ENCODE assay signal across 10 cellular contexts in the genomic region with DNA sequence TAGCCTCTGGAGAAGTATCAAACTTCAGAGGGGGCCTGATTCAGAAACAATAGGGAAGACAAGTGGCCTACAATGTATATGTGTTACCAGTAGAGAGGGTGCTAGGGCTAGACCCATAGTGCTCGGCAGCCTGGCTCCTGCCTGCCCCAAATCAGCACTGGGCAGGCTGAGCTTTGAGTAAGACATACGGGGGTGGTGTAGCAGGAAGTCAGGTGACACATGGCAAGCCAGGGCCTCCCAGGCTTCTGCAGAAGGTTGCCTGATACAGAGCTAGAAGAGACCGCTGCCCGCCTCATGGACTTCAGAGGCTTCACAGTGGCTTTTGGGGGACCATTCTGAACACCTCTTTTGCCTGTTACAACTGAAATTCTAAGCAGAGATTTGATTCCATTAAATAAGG. TPM values are rescaled to one million over a fixed set of nuclear protein-coding genes. Genes with fewer than 3 reads are reported as not detected.
DNase-seq lines count a peak whose midpoint lies in the region; ATAC-seq and TF ChIP-seq lines count a peak whose summit lies in the region.
"Had no signal": no experiment of that assay in that cellular context is flagged by ENCODE, and none has a peak within 500 bp of the region (broad histone marks: within the 10 kb centered on the region; RNA-seq: fewer than 3 reads in every experiment).

No MANE protein-coding gene starts in this region.

- no peak overlapping the region for H2AK5ac ChIP-seq in trophoblast cell (ENCODE audit: low read length)

- intact Hi-C loops in testis (cut with DNase I; ENCODE audit: low total_unique reads), result no loop called here

- H2BK120ac ChIP-seq in trophoblast cell (ENCODE audit: insufficient read depth, low read length, poor library complexity), result no peak overlapping the region

- H3K23ac ChIP-seq in trophoblast cell (ENCODE audit: low read length), result no peak overlapping the region

- H2BK12ac ChIP-seq in trophoblast cell (ENCODE audit: low read length), result no peak overlapping the region

- H3K4ac ChIP-seq in trophoblast cell (ENCODE audit: low read depth, low read length), result peak overlapping the region; percentile 8

- no peak for TF ChIP-seq CTCF in testis (IDR thresholded peaks at IDR 0.05)

- H3K18ac ChIP-seq in trophoblast cell (ENCODE audit: low read length), result no peak overlapping the region

- H3K27me3 ChIP-seq in adipocyte (replicated peaks; ENCODE audit: control insufficient read depth, insufficient read depth, low read length) (no peaks in the 10 kb centered on the region), trophoblast cell (ENCODE audit: insufficient read depth, low read length) (no peaks in the 10 kb centered on the region), testis (no peaks in the 10 kb centered on the region)

- no peak overlapping the region for H4K91ac ChIP-seq in trophoblast cell (ENCODE audit: low read depth, low read length)

- no peaks in the 10 kb centered on the region for H3K79me1 ChIP-seq in trophoblast cell (ENCODE audit: low read length)

- H3K27ac ChIP-seq in trophoblast cell (ENCODE audit: low read depth, low read length), result no peak overlapping the region
- H3K27ac ChIP-seq in testis, result no peak overlapping the region

- H3K36me3 ChIP-seq in adipocyte (ENCODE audit: control insufficient read depth, insufficient read depth, low read length, severe bottlenecking) (peaks cover 21% of the 10 kb centered on the region), trophoblast cell (ENCODE audit: control insufficient read depth in 1 of 2, insufficient read depth in 2 of 2, low read length in 2 of 2) (peaks cover 6 to 16% of the 10 kb centered on the region in 2 experiments), testis (ENCODE audit: low read depth, missing control alignments) (no peaks in the 10 kb centered on the region)

- no peak overlapping the region for H4K8ac ChIP-seq in trophoblast cell (ENCODE audit: low read depth, low read length)

- H3K79me2 ChIP-seq in trophoblast cell (ENCODE audit: control insufficient read depth, insufficient read depth, low read length, poor library complexity), result peaks cover 3% of the 10 kb centered on the region

- no peak overlapping the region for H3K4me2 ChIP-seq in trophoblast cell (ENCODE audit: low read length)

- H3K4me3 ChIP-seq in adipocyte (ENCODE audit: low read length) (no peak overlapping the region), trophoblast cell (ENCODE audit: low read depth, low read length) (no peak overlapping the region), testis (no peak overlapping the region)

- H4K12ac ChIP-seq in trophoblast cell (ENCODE audit: low read depth, low read length), result no peak overlapping the region

- H3K4me1 ChIP-seq in adipocyte (ENCODE audit: control insufficient read depth, insufficient read depth, low read length) (peaks cover 14% of the 10 kb centered on the region), trophoblast cell (ENCODE audit: control insufficient read depth in 1 of 2, insufficient read depth in 2 of 2, low read length in 2 of 2) (peaks cover 0 to 4% of the 10 kb centered on the region in 2 experiments), testis (peaks cover 15% of the 10 kb centered on the region)

- H3K9ac ChIP-seq in adipocyte (ENCODE audit: low read length) (no peak overlapping the region), trophoblast cell (ENCODE audit: low read length) (no peak overlapping the region)

- no peak overlapping the region for H2BK5ac ChIP-seq in trophoblast cell (ENCODE audit: low read depth, low read length, poor library complexity)

- H3K9me3 ChIP-seq in adipocyte (ENCODE audit: control insufficient read depth, low read length), result no peaks in the 10 kb centered on the region
- H3K9me3 ChIP-seq in trophoblast cell (ENCODE audit: insufficient read depth, low read depth, low read length), result no peaks in the 10 kb centered on the region
- H3K9me3 ChIP-seq in testis, result no peaks in the 10 kb centered on the region

- H3K14ac ChIP-seq in trophoblast cell (ENCODE audit: low read length), result no peak overlapping the region

- H2AFZ ChIP-seq in trophoblast cell (ENCODE audit: insufficient read depth, low read length, poor library complexity), result no peak overlapping the region

- WGBS in trophoblast cell (ENCODE audit: extremely low coverage, insufficient coverage, insufficient read length), result no CpG with 5 or more reads among the region's 4 CpGs
- 64 to 79% methylated on average over 3 to 4 of the region's 4 CpGs for WGBS in testis, 2 donors

- DNase-seq in activated gamma-delta T cell treated with Interleukin-2 at 50 U/mL for 16 hours, result peak; percentile 51
- DNase-seq in activated gamma-delta T cell (lab: John Stamatoyannopoulos, UW), result no peak
- DNase-seq in adipocyte (ENCODE audit: low read depth), result peak; percentile 14
- DNase-seq in trophoblast cell, result no peak
- DNase-seq in testis, result peak; percentile 50
- no peak for DNase-seq in NCI-H345 treated with DMSO at 0.1 percent for 48 hours (lab: John Stamatoyannopoulos, UW; ENCODE audit: unreplicated experiment)
- no peak for DNase-seq in cortex of kidney (lab: John Stamatoyannopoulos, UW)
- DNase-seq: 8988T, SHP77 treated with DMSO at 0.1 percent for 48 hours had no signal

- TF ChIP-seq POLR2A in testis (IDR thresholded peaks at IDR 0.05), result no peak

- no peak for ATAC-seq in HG02759 (IDR thresholded peaks at IDR 0.05; ENCODE audit: unreplicated experiment)

RNA-seq across cellular contexts. Expression of a gene that starts 43.4 kb away (rescaled TPM):
- 138 and 151 TPM in 2 replicates for polyA plus RNA-seq in trophoblast cell (2013)
- total RNA-seq in testis, result 100 to 1,000 TPM; 184 to 224 TPM
- 247 TPM for polyA plus RNA-seq in testis (ENCODE audit: insufficient read depth, low read depth, low replicate concordance)

Comparison
In these comparisons a context has a peak if more than half of its experiments do, and no peak if none do; other contexts are left out.
1. DNase-seq: peak in activated gamma-delta T cell treated with Interleukin-2 at 50 U/mL for 16 hours (single experiment), adipocyte (single experiment) and testis (single experiment); none in activated gamma-delta T cell (single experiment), trophoblast cell (0 of 2), NCI-H345 treated with DMSO at 0.1 percent for 48 hours (single experiment) and cortex of kidney (single experiment).